In the genomic region with DNA sequence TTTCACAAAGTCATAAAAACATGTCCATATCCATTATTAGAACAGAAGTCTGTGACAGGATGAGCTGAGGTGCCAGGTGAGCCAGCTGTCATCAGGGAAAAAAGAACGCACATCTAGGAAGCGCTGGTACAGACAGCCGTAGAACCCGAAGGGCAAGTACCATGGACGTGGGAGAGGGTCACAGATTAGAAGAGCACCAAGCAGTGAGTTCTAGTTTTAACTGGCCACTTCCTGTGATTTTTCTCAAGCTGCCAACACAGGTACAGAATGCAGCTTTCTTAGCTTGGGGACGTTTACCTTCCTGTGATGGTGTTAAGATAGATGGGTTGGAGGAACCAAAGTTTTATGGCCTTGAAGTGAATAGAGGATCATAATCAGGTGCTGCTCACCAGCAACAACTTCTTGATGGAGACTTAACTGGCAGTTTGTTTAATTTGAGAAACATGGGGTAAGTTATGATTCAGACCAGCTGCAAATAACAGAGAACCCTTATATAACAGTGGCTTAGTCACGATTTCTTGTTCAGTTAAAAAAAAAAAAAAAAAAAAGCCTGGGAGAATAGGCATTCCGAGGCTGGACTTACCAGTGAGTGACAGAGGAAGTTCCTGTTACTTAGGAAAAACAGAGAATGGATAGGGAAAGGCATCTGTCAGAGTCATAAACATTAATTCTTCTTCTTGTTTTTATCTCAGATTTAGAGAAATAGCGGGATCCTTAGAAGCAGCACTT, we compare ENCODE assay signal across 13 cellular contexts. TPM values are rescaled to one million over a fixed set of nuclear protein-coding genes. Genes with fewer than 3 reads are reported as not detected.
A peak's percentile ranks its signal among the peaks of the same experiment; 100 is the strongest.
DNase-seq lines count a peak whose midpoint lies in the region; ATAC-seq, FAIRE-seq and TF ChIP-seq lines count a peak whose summit lies in the region.
"Had no signal": no experiment of that assay in that cellular context is flagged by ENCODE, and none has a peak within 500 bp of the region (broad histone marks: within the 10 kb centered on the region; RNA-seq: fewer than 3 reads in every experiment).

No MANE protein-coding gene starts in this region.

- H3K4me3 ChIP-seq in breast epithelium (no peak overlapping the region), adrenal gland (no peak overlapping the region)

- H3K4me1 ChIP-seq in breast epithelium (no peaks in the 10 kb centered on the region), adrenal gland (replicated peaks in 1 of 2) (peaks cover 16 to 28% of the 10 kb centered on the region in 2 donors), foreskin keratinocyte (peaks cover 15% of the 10 kb centered on the region)

- DNase-seq in MCF 10A (ENCODE audit: unreplicated experiment), result peak; percentile 35
- DNase-seq in breast epithelium (ENCODE audit: low spot score in 2 of 2), result no peak
- DNase-seq in adrenal gland, result no peak
- DNase-seq in foreskin keratinocyte, result peak; percentile 11 to 43
- peak; percentile 14 for DNase-seq in urothelium cell line (ENCODE audit: low spot score)
- no peak for DNase-seq in pons (ENCODE audit: low spot score)
- DNase-seq in NCI-H1417 treated with DMSO at 0.1 percent for 48 hours (lab: John Stamatoyannopoulos, UW), result no peak
- DNase-seq: activated B cell treated with CpG ODN at 0.5 μM for 24 hours; activated T-cell treated with anti-CD3 and anti-CD28 coated beads, Interleukin-2, amount 50 U/mL, for 4 hours; H7 had no signal

- H3K36me3 ChIP-seq in breast epithelium (peaks cover 14% of the 10 kb centered on the region), adrenal gland (replicated peaks in 1 of 2) (peaks cover 0 to 56% of the 10 kb centered on the region in 2 donors)

- CTCF ChIA-PET in MCF 10A (lab: Yijun Ruan, JAX), result interaction anchor here (0.6 to 1.7 kb wide), 5 partner anchors 16 to 571 kb away, joined by 3 to 12 read pairs (median 4); no protein-coding TSS in a partner anchor

- peak overlapping the region in 1 of 2 donors; percentile 9 for H3K27ac ChIP-seq in breast epithelium
- peak overlapping the region in 3 of 5 donors; percentile 54 to 82 (median 68) for H3K27ac ChIP-seq in adrenal gland
- H3K27ac ChIP-seq in foreskin keratinocyte, result no peak overlapping the region

- ATAC-seq in foreskin keratinocyte, result no peak
- no peak for ATAC-seq in HG02763 (IDR thresholded peaks at IDR 0.05; ENCODE audit: unreplicated experiment)
- ATAC-seq: activated T-cell treated with anti-CD3 and anti-CD28 coated beads, Interleukin-2, amount 50 U/mL, for 4 hours had no signal

- TF ChIP-seq CTCF in MCF 10A (IDR thresholded peaks at IDR 0.05; ENCODE audit: unreplicated experiment) (no peak), breast epithelium (IDR thresholded peaks at IDR 0.05) (no peak), adrenal gland (IDR thresholded peaks at IDR 0.05) (no peak), foreskin keratinocyte (conservative IDR thresholded peaks at IDR 0.05) (no peak)

- H3K4me3 Mint-ChIP-seq in MCF 10A (ENCODE audit: unreplicated experiment), result no peak overlapping the region
- H3K4me3 Mint-ChIP-seq: activated B cell treated with CpG ODN at 0.5 μM for 24 hours; activated T-cell treated with anti-CD3 and anti-CD28 coated beads, Interleukin-2, amount 50 U/mL, for 4 hours; dendritic cell treated with granulocyte-macrophage colony-stimulating factor and Interleukin-4, amounts not matched to agents 40 ng/mL and 50 ng/mL, for 4 days had no signal

- intact Hi-C loops in MCF 10A (cut with micrococcal nuclease) (loop anchor here (1.0 to 5.0 kb wide), 2 partner anchors 25 to 529 kb away; no protein-coding TSS in a partner anchor), breast epithelium (cut with DNase I; ENCODE audit: low total_unique reads) (no loop called here), adrenal gland (cut with DNase I) (no loop called here)

- H3K27me3 ChIP-seq in breast epithelium, result no peaks in the 10 kb centered on the region
- H3K27me3 ChIP-seq in adrenal gland, result no peaks in the 10 kb centered on the region
- no peaks in the 10 kb centered on the region for H3K27me3 ChIP-seq in foreskin keratinocyte

- POLR2A ChIA-PET in MCF 10A (lab: Yijun Ruan, JAX), result interaction anchor here (0.6 to 4.1 kb wide), 3 partner anchors 10 to 225 kb away, joined by 3 to 31 read pairs (median 4); a partner anchor contains a TSS

- WGBS in adrenal gland, 4 donors, result 69 to 74% (median 72%) methylated on average over 9 of the region's 9 CpGs

- no peaks in the 10 kb centered on the region for H3K9me3 Mint-ChIP-seq in MCF 10A (ENCODE audit: unreplicated experiment)
- H3K9me3 Mint-ChIP-seq: activated B cell treated with CpG ODN at 0.5 μM for 24 hours; activated T-cell treated with anti-CD3 and anti-CD28 coated beads, Interleukin-2, amount 50 U/mL, for 4 hours; dendritic cell treated with granulocyte-macrophage colony-stimulating factor and Interleukin-4, amounts not matched to agents 40 ng/mL and 50 ng/mL, for 4 days had no signal

- H3K4me1 Mint-ChIP-seq in MCF 10A (ENCODE audit: insufficient read depth, unreplicated experiment), result peaks cover 24% of the 10 kb centered on the region
- H3K4me1 Mint-ChIP-seq: activated B cell treated with CpG ODN at 0.5 μM for 24 hours had no signal

- H3K36me3 Mint-ChIP-seq in MCF 10A (ENCODE audit: insufficient read depth, unreplicated experiment), result peaks cover 87% of the 10 kb centered on the region

- TF ChIP-seq POLR2A in breast epithelium (IDR thresholded peaks at IDR 0.05) (no peak), adrenal gland (IDR thresholded peaks at IDR 0.05) (no peak)

- H3K27me3 Mint-ChIP-seq in MCF 10A (ENCODE audit: insufficient read depth, unreplicated experiment), result no peaks in the 10 kb centered on the region
- H3K27me3 Mint-ChIP-seq: activated B cell treated with CpG ODN at 0.5 μM for 24 hours; dendritic cell treated with granulocyte-macrophage colony-stimulating factor and Interleukin-4, amounts not matched to agents 40 ng/mL and 50 ng/mL, for 4 days had no signal

- H3K27ac Mint-ChIP-seq in MCF 10A (ENCODE audit: low read depth, unreplicated experiment), result no peak overlapping the region
- H3K27ac Mint-ChIP-seq: activated B cell treated with CpG ODN at 0.5 μM for 24 hours; dendritic cell treated with granulocyte-macrophage colony-stimulating factor and Interleukin-4, amounts not matched to agents 40 ng/mL and 50 ng/mL, for 4 days had no signal

- FAIRE-seq in urothelium cell line (lab: Jason Lieb, UNC), result no peak

- no peaks in the 10 kb centered on the region for H3K9me3 ChIP-seq in breast epithelium
- H3K9me3 ChIP-seq in adrenal gland (replicated peaks in 1 of 3), result no peaks in the 10 kb centered on the region

- BruUV-seq in MCF 10A (replicated peaks; lab: Mats Ljungman, UMichigan), result no TSS peak

RNA-seq across cellular contexts. Expression of a gene that starts 30.9 kb away (rescaled TPM):
- total RNA-seq in MCF 10A (2022) (not detected in 2 replicates), breast epithelium (1 to 10 TPM in 2 of 3 donors, under 1 TPM in 1; 0.59 to 9.1 (median 8.2) TPM), adrenal gland (100 to 1,000 TPM in 1 of 8 donors, 10 to 100 TPM in 5, 1 to 10 TPM in 2; 6.5 to 103 (median 18.7) TPM), foreskin keratinocyte (not detected in 2 replicates)
- polyA plus RNA-seq in adrenal gland (10 to 100 TPM in 2 of 3 donors, 1 to 10 TPM in 1; 6.3 to 20.9 (median 13.0) TPM), foreskin keratinocyte (not detected in 2 replicates)
- total RNA-seq: A673, activated B cell treated with CpG ODN at 0.5 μM for 24 hours had no signal

RNA-seq across cellular contexts. Expression of a gene that starts 40.8 kb away (rescaled TPM):
- total RNA-seq in MCF 10A (2022), result 39.5 and 46.7 TPM in 2 replicates
- total RNA-seq in breast epithelium, result 10 to 100 TPM; 22.9 to 44.3 (median 33.4) TPM
- 10 to 100 TPM; 36.3 to 80.1 (median 50.6) TPM for total RNA-seq in adrenal gland
- polyA plus RNA-seq in adrenal gland, result 10 to 100 TPM; 12.0 to 57.8 (median 16.3) TPM
- total RNA-seq in foreskin keratinocyte, result 23.6 and 24.3 TPM in 2 replicates
- polyA plus RNA-seq in foreskin keratinocyte, result 12.9 and 13.3 TPM in 2 replicates

Comparison
In these comparisons a context has a peak if more than half of its experiments do, and no peak if none do; other contexts are left out.
1. DNase-seq: peak in MCF 10A (single experiment), foreskin keratinocyte (2 of 2) and urothelium cell line (single experiment); none in breast epithelium (0 of 2), adrenal gland (0 of 7), pons (single experiment) and NCI-H1417 treated with DMSO at 0.1 percent for 48 hours (single experiment).